1 cellular context compared by ENCODE assay signal in genomic region chr14:68926236-68926635, GRCh38.
TF ChIP-seq lines count a peak whose summit lies in the region.

No MANE protein-coding gene starts in this region.

TF ChIP-seq in K562, 482 proteins besides CTCF, POLR2A, EP300 and RAD21 (continued from another document):
- TF ChIP-seq, protein P1, sequence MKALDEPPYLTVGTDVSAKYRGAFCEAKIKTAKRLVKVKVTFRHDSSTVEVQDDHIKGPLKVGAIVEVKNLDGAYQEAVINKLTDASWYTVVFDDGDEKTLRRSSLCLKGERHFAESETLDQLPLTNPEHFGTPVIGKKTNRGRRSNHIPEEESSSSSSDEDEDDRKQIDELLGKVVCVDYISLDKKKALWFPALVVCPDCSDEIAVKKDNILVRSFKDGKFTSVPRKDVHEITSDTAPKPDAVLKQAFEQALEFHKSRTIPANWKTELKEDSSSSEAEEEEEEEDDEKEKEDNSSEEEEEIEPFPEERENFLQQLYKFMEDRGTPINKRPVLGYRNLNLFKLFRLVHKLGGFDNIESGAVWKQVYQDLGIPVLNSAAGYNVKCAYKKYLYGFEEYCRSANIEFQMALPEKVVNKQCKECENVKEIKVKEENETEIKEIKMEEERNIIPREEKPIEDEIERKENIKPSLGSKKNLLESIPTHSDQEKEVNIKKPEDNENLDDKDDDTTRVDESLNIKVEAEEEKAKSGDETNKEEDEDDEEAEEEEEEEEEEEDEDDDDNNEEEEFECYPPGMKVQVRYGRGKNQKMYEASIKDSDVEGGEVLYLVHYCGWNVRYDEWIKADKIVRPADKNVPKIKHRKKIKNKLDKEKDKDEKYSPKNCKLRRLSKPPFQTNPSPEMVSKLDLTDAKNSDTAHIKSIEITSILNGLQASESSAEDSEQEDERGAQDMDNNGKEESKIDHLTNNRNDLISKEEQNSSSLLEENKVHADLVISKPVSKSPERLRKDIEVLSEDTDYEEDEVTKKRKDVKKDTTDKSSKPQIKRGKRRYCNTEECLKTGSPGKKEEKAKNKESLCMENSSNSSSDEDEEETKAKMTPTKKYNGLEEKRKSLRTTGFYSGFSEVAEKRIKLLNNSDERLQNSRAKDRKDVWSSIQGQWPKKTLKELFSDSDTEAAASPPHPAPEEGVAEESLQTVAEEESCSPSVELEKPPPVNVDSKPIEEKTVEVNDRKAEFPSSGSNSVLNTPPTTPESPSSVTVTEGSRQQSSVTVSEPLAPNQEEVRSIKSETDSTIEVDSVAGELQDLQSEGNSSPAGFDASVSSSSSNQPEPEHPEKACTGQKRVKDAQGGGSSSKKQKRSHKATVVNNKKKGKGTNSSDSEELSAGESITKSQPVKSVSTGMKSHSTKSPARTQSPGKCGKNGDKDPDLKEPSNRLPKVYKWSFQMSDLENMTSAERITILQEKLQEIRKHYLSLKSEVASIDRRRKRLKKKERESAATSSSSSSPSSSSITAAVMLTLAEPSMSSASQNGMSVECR (CRISPR knock-in tag; IDR thresholded peaks at IDR 0.05): no peak
